1 cellular context compared by ENCODE assay signal in genomic region chr9:92138157-92138959, GRCh38.
TF ChIP-seq lines count a peak whose summit lies in the region.

No MANE protein-coding gene starts in this region.

TF ChIP-seq in HepG2, 621 proteins besides CTCF, POLR2A, EP300 and RAD21 (continued from another document and continues in another):
- TF ChIP-seq, protein P1, sequence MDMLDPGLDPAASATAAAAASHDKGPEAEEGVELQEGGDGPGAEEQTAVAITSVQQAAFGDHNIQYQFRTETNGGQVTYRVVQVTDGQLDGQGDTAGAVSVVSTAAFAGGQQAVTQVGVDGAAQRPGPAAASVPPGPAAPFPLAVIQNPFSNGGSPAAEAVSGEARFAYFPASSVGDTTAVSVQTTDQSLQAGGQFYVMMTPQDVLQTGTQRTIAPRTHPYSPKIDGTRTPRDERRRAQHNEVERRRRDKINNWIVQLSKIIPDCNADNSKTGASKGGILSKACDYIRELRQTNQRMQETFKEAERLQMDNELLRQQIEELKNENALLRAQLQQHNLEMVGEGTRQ (IDR thresholded peaks at IDR 0.05; ENCODE audit: low read depth, low read length), result no peak
- TF ChIP-seq, protein P1 (CRISPR knock-in tag; IDR thresholded peaks at IDR 0.05; ENCODE audit: borderline replicate concordance), result no peak
- 0 out of 2 replicates have a peak, but pooled peaks have one; percentile 33 for TF ChIP-seq TMF1 (CRISPR knock-in tag; IDR thresholded peaks at IDR 0.05; ENCODE audit: low read depth)
- TF ChIP-seq PBX3 (CRISPR knock-in tag; IDR thresholded peaks at IDR 0.05; ENCODE audit: borderline replicate concordance), result no peak
- no peak for TF ChIP-seq ZNF713 (CRISPR knock-in tag; IDR thresholded peaks at IDR 0.05)
- peak; percentile 56; the same call in 1 of the 2 replicates for TF ChIP-seq RARA (CRISPR knock-in tag; IDR thresholded peaks at IDR 0.05)
- TF ChIP-seq SPEN (CRISPR knock-in tag; IDR thresholded peaks at IDR 0.05; ENCODE audit: low read depth), result peak; percentile 64
- peak; percentile 60 for TF ChIP-seq BRD4 (CRISPR knock-in tag; IDR thresholded peaks at IDR 0.05)
- no peak for TF ChIP-seq ONECUT2 (CRISPR knock-in tag; IDR thresholded peaks at IDR 0.05)
- no peak for TF ChIP-seq HDAC6 (IDR thresholded peaks at IDR 0.05; ENCODE audit: low read depth, low read length)
- peak; percentile 37; the same call in 1 of the 2 replicates for TF ChIP-seq MYPOP (CRISPR knock-in tag; IDR thresholded peaks at IDR 0.05)
- TF ChIP-seq, protein P2, sequence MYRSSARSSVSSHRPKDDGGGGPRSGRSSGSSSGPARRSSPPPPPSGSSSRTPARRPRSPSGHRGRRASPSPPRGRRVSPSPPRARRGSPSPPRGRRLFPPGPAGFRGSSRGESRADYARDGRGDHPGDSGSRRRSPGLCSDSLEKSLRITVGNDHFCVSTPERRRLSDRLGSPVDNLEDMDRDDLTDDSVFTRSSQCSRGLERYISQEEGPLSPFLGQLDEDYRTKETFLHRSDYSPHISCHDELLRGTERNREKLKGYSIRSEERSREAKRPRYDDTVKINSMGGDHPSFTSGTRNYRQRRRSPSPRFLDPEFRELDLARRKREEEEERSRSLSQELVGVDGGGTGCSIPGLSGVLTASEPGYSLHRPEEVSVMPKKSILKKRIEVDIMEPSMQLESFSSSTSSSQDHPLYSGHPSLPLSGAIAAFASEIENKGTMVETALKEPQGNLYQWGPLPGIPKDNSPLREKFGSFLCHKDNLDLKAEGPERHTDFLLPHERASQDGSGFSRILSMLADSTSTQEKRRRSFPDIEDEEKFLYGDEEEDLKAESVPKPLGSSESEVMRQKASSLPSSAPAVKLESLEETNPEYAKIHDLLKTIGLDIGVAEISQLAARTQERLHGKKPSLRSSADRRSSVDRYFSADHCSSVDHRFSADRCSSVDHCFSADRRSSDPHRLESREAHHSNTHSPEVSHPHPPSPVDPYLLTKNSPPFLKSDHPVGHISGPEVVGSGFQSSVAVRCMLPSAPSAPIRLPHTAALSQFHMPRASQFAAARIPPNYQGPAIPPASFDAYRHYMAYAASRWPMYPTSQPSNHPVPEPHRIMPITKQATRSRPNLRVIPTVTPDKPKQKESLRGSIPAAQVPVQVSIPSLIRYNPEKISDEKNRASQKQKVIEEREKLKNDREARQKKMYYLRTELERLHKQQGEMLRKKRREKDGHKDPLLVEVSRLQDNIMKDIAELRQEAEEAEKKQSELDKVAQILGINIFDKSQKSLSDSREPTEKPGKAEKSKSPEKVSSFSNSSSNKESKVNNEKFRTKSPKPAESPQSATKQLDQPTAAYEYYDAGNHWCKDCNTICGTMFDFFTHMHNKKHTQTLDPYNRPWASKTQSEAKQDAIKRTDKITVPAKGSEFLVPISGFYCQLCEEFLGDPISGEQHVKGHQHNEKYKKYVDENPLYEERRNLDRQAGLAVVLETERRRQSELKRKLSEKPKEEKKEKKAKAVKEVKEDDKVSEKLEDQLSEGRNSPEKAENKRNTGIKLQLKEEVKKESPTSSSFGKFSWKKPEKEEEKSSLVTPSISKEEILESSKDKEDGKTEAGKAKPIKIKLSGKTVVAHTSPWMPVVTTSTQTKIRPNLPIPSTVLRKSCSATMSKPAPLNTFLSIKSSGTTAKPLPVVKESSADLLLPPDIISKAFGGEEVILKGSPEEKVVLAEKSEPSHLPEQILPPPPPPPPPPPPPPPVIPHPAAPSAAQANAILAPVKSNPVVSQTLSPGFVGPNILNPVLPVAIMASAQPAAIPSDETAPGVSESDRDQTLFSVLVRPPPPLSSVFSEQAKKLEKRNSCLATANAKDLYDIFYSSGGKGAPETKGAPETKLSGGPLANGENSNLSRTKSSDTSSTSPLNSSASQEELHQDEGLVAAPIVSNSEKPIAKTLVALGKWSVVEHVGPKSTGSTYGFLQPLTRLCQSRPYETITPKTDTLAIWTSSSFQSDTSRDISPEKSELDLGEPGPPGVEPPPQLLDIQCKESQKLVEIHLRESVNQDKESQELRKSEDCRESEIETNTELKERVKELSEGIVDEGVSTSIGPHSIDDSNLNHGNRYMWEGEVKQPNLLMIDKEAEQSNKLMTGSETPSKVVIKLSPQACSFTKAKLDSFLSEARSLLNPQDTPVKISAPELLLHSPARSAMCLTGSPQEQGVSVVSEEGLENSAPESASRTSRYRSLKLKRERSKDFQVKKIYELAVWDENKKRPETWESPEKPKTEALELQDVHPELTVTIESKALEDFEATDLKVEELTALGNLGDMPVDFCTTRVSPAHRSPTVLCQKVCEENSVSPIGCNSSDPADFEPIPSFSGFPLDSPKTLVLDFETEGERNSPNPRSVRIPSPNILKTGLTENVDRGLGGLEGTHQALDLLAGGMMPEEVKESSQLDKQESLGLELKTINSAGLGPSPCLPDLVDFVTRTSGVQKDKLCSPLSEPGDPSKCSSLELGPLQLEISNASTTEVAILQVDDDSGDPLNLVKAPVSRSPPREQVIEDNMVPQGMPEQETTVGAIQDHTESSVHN (CRISPR knock-in tag; IDR thresholded peaks at IDR 0.05), result no peak
- TF ChIP-seq, protein P3, sequence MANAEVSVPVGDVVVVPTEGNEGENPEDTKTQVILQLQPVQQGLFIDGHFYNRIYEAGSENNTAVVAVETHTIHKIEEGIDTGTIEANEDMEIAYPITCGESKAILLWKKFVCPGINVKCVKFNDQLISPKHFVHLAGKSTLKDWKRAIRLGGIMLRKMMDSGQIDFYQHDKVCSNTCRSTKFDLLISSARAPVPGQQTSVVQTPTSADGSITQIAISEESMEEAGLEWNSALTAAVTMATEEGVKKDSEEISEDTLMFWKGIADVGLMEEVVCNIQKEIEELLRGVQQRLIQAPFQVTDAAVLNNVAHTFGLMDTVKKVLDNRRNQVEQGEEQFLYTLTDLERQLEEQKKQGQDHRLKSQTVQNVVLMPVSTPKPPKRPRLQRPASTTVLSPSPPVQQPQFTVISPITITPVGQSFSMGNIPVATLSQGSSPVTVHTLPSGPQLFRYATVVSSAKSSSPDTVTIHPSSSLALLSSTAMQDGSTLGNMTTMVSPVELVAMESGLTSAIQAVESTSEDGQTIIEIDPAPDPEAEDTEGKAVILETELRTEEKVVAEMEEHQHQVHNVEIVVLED (CRISPR knock-in tag; IDR thresholded peaks at IDR 0.05; ENCODE audit: borderline replicate concordance), result no peak
- TF ChIP-seq BHLHE40 (IDR thresholded peaks at IDR 0.05; ENCODE audit: low read length), result peak; percentile 41
- TF ChIP-seq ZNF30 (CRISPR knock-in tag; IDR thresholded peaks at IDR 0.05), result no peak
- no peak for TF ChIP-seq ZNF431 (CRISPR knock-in tag; IDR thresholded peaks at IDR 0.05; ENCODE audit: borderline replicate concordance, low read depth)
- no peak for TF ChIP-seq RFXANK (CRISPR knock-in tag; IDR thresholded peaks at IDR 0.05)
- peak; percentile 46; the same call in 1 of the 2 replicates for TF ChIP-seq CEBPB (IDR thresholded peaks at IDR 0.05; ENCODE audit: borderline replicate concordance, low read depth, low read length)
- TF ChIP-seq SRSF4 (IDR thresholded peaks at IDR 0.05; ENCODE audit: low read depth, low read length, poor library complexity, severe bottlenecking), result no peak
- TF ChIP-seq SETDB1 (CRISPR knock-in tag; IDR thresholded peaks at IDR 0.05; ENCODE audit: borderline replicate concordance), result no peak
- TF ChIP-seq ZBTB21 (CRISPR knock-in tag; IDR thresholded peaks at IDR 0.05), result no peak
- TF ChIP-seq, protein P4, sequence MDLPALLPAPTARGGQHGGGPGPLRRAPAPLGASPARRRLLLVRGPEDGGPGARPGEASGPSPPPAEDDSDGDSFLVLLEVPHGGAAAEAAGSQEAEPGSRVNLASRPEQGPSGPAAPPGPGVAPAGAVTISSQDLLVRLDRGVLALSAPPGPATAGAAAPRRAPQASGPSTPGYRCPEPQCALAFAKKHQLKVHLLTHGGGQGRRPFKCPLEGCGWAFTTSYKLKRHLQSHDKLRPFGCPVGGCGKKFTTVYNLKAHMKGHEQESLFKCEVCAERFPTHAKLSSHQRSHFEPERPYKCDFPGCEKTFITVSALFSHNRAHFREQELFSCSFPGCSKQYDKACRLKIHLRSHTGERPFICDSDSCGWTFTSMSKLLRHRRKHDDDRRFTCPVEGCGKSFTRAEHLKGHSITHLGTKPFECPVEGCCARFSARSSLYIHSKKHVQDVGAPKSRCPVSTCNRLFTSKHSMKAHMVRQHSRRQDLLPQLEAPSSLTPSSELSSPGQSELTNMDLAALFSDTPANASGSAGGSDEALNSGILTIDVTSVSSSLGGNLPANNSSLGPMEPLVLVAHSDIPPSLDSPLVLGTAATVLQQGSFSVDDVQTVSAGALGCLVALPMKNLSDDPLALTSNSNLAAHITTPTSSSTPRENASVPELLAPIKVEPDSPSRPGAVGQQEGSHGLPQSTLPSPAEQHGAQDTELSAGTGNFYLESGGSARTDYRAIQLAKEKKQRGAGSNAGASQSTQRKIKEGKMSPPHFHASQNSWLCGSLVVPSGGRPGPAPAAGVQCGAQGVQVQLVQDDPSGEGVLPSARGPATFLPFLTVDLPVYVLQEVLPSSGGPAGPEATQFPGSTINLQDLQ (CRISPR knock-in tag; IDR thresholded peaks at IDR 0.05), result no peak
- no peak; the same call in 1 of the 2 replicates for TF ChIP-seq TARDBP (CRISPR knock-in tag; IDR thresholded peaks at IDR 0.05)
- TF ChIP-seq ZFP82 (CRISPR knock-in tag; IDR thresholded peaks at IDR 0.05; ENCODE audit: borderline replicate concordance), result peak; percentile 2; the same call in 1 of the 2 replicates
- TF ChIP-seq, protein P5, sequence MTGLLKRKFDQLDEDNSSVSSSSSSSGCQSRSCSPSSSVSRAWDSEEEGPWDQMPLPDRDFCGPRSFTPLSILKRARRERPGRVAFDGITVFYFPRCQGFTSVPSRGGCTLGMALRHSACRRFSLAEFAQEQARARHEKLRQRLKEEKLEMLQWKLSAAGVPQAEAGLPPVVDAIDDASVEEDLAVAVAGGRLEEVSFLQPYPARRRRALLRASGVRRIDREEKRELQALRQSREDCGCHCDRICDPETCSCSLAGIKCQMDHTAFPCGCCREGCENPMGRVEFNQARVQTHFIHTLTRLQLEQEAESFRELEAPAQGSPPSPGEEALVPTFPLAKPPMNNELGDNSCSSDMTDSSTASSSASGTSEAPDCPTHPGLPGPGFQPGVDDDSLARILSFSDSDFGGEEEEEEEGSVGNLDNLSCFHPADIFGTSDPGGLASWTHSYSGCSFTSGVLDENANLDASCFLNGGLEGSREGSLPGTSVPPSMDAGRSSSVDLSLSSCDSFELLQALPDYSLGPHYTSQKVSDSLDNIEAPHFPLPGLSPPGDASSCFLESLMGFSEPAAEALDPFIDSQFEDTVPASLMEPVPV (CRISPR knock-in tag; IDR thresholded peaks at IDR 0.05), result no peak
- no peak for TF ChIP-seq ZMAT5 (CRISPR knock-in tag; IDR thresholded peaks at IDR 0.05; ENCODE audit: borderline replicate concordance, low read depth)
- TF ChIP-seq SALL2 (CRISPR knock-in tag; IDR thresholded peaks at IDR 0.05), result 0 out of 2 replicates have a peak, but pooled peaks have one; percentile 11
- peak; percentile 36; the same call in 1 of the 2 replicates for TF ChIP-seq ETV5 (CRISPR knock-in tag; IDR thresholded peaks at IDR 0.05; ENCODE audit: borderline replicate concordance)
- no peak; the same call in 1 of the 2 replicates for TF ChIP-seq ZNF264 (CRISPR knock-in tag; IDR thresholded peaks at IDR 0.05)
- no peak; the same call in 1 of the 2 replicates for TF ChIP-seq ZBTB20 (CRISPR knock-in tag; IDR thresholded peaks at IDR 0.05; ENCODE audit: borderline replicate concordance, low read depth)
- TF ChIP-seq MED1 (CRISPR knock-in tag; IDR thresholded peaks at IDR 0.05), result no peak; the same call in 1 of the 2 replicates
- 0 out of 2 replicates have a peak, but pooled peaks have one; percentile 10 for TF ChIP-seq HCFC1 (IDR thresholded peaks at IDR 0.05; ENCODE audit: low read depth, low read length)
- no peak for TF ChIP-seq SP1 (IDR thresholded peaks at IDR 0.05)
- no peak for TF ChIP-seq SP1 (CRISPR knock-in tag; IDR thresholded peaks at IDR 0.05)
- no peak for TF ChIP-seq ZKSCAN5 (CRISPR knock-in tag; IDR thresholded peaks at IDR 0.05)
- TF ChIP-seq ZNF816 (CRISPR knock-in tag; IDR thresholded peaks at IDR 0.05; ENCODE audit: borderline replicate concordance), result no peak
- no peak for TF ChIP-seq MED8 (CRISPR knock-in tag; IDR thresholded peaks at IDR 0.05; ENCODE audit: insufficient replicate concordance)
- 0 out of 2 replicates have a peak, but pooled peaks have one; percentile 8 for TF ChIP-seq SMC3 (IDR thresholded peaks at IDR 0.05; ENCODE audit: low read length)
- TF ChIP-seq, protein P6, sequence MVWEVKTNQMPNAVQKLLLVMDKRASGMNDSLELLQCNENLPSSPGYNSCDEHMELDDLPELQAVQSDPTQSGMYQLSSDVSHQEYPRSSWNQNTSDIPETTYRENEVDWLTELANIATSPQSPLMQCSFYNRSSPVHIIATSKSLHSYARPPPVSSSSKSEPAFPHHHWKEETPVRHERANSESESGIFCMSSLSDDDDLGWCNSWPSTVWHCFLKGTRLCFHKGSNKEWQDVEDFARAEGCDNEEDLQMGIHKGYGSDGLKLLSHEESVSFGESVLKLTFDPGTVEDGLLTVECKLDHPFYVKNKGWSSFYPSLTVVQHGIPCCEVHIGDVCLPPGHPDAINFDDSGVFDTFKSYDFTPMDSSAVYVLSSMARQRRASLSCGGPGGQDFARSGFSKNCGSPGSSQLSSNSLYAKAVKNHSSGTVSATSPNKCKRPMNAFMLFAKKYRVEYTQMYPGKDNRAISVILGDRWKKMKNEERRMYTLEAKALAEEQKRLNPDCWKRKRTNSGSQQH (CRISPR knock-in tag; IDR thresholded peaks at IDR 0.05; ENCODE audit: low read depth), result no peak
- peak; percentile 80 to 87; a peak in 3 of 4 replicates for TF ChIP-seq NR2F1 (CRISPR knock-in tag; IDR thresholded peaks at IDR 0.05)
- TF ChIP-seq ZNF326 (CRISPR knock-in tag; IDR thresholded peaks at IDR 0.05; ENCODE audit: borderline replicate concordance), result no peak
